Comparison of ENCODE assay signal across 28 cellular contexts in genomic region chr17:18099516-18099915, GRCh38.
"Had no signal": no experiment of that assay in that cellular context is flagged by ENCODE, and none has a peak within 500 bp of the region (broad histone marks: within the 10 kb centered on the region; RNA-seq: fewer than 3 reads in every experiment).

No MANE protein-coding gene starts in this region.

- H3K4me3 ChIP-seq: adrenal gland, body of pancreas had no signal

- H3K27ac ChIP-seq: adrenal gland, body of pancreas, epithelial cell of prostate had no signal

- H3K4me1 ChIP-seq: adrenal gland, body of pancreas had no signal

- DNase-seq: activated CD4-positive, alpha-beta memory T cell treated with anti-CD3 and anti-CD28 coated beads, Interleukin-2, amount 10 ng/mL, durations not matched to agents 7 days and 5 days; activated CD4-positive, alpha-beta T cell treated with anti-CD3 and anti-CD28 coated beads for 4 hours; activated CD4-positive, alpha-beta T cell treated with anti-CD3 and anti-CD28 coated beads, Interleukin-2, amount 10 ng/mL, durations not matched to agents 7 days and 5 days; activated CD4-positive, alpha-beta T cell treated with anti-CD3 and anti-CD28 coated beads, Interleukin-2, amount 50 U/mL, for 4 hours; activated CD4-positive, CD25-positive, alpha-beta regulatory T cell; activated CD4-positive, CD25-positive, alpha-beta regulatory T cell treated with anti-CD3 and anti-CD28 coated beads, Interleukin-2, amount 50 U/mL, for 72 hours; activated CD8-positive, alpha-beta memory T cell treated with anti-CD3 and anti-CD28 coated beads, Interleukin-2, amount 50 U/mL, for 48 hours; activated gamma-delta T cell; activated naive CD4-positive, alpha-beta T cell; activated naive CD4-positive, alpha-beta T cell treated with anti-CD3 and anti-CD28 coated beads, Interleukin-2, amount 50 U/mL, for 16 hours; activated naive CD8-positive, alpha-beta T cell treated with anti-CD3 and anti-CD28 coated beads for 36 hours; activated naive CD8-positive, alpha-beta T cell treated with anti-CD3 and anti-CD28 coated beads, Interleukin-2, amount 50 U/mL, for 24 hours; activated T-cell treated with anti-CD3 and anti-CD28 coated beads for 4 hours; activated T-cell treated with anti-CD3 and anti-CD28 coated beads, Interleukin-2, amount 50 U/mL, for 24 hours; activated T-cell treated with anti-CD3 and anti-CD28 coated beads, Interleukin-2, amount 50 U/mL, for 72 hours; adrenal gland; amygdala; aorta; body of pancreas; caudate nucleus; cortex of kidney; dermis blood vessel endothelial cell; effector CD8-positive, alpha-beta T cell; foreskin fibroblast; head of caudate nucleus; T-helper 2 cell had no signal

- H3K27me3 ChIP-seq: adrenal gland, body of pancreas had no signal

- H3K9me3 ChIP-seq: adrenal gland, body of pancreas had no signal

- ATAC-seq: activated naive CD8-positive, alpha-beta T cell treated with anti-CD3 and anti-CD28 coated beads, Interleukin-2, amount 50 U/mL, for 24 hours; activated T-cell treated with anti-CD3 and anti-CD28 coated beads, Interleukin-2, amount 50 U/mL, for 72 hours; body of pancreas; esophagus mucosa had no signal
